Comparison of ENCODE assay signal across 22 cellular contexts in the genomic region with DNA sequence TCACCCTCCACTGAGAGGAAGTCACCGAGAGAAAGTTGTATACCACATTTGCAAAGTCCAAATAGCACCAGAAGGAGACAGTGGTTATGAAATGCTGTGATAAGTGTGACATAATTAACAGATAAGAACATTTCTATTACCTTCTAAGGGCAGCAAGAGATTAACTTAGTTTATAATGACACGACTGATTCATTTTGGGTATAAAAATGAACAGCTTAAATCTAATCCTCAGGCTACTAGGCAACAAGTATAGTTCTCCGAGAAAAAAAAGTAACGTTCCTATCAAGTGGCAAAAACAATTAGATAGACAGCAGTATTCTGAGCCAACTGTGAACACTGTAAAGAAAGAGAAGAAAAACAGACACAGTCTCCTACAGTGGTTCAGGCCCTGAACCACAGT.
A peak's percentile ranks its signal among the peaks of the same experiment; 100 is the strongest.
DNase-seq lines count a peak whose midpoint lies in the region; ATAC-seq, FAIRE-seq and TF ChIP-seq lines count a peak whose summit lies in the region.
"Had no signal": no experiment of that assay in that cellular context is flagged by ENCODE, and none has a peak within 500 bp of the region (broad histone marks: within the 10 kb centered on the region; RNA-seq: fewer than 3 reads in every experiment).

No MANE protein-coding gene starts in this region.

- no peaks in the 10 kb centered on the region for H3K9me2 ChIP-seq in OCI-LY1 (ENCODE audit: low read depth, low read length)

- H3K4me1 ChIP-seq in right atrium auricular region (no peaks in the 10 kb centered on the region), OCI-LY1 (ENCODE audit: insufficient read depth, low read length, severe bottlenecking) (no peaks in the 10 kb centered on the region), osteoblast (ENCODE audit: insufficient read depth, low read length) (no peaks in the 10 kb centered on the region)
- H3K4me1 ChIP-seq: A549, HAP-1 had no signal

- H3K9me3 ChIP-seq in right atrium auricular region (no peaks in the 10 kb centered on the region), OCI-LY1 (ENCODE audit: low read length) (no peaks in the 10 kb centered on the region), osteoblast (ENCODE audit: low read depth, low read length) (no peaks in the 10 kb centered on the region)
- H3K9me3 ChIP-seq: HAP-1 had no signal

- TF ChIP-seq CTCF in right atrium auricular region (IDR thresholded peaks at IDR 0.05) (no peak), D721Med (IDR thresholded peaks at IDR 0.05; ENCODE audit: insufficient read depth, missing control alignments) (no peak), OCI-LY1 (IDR thresholded peaks at IDR 0.05; ENCODE audit: low read length) (no peak), osteoblast (IDR thresholded peaks at IDR 0.05; ENCODE audit: extremely low read depth, low read depth, low read length) (no peak)

- H3K27ac ChIP-seq in right atrium auricular region = peak overlapping the region in 1 of 2 donors; percentile 54
- H3K27ac ChIP-seq in OCI-LY1 (ENCODE audit: low read depth, low read length, poor library complexity, severe bottlenecking) = no peak overlapping the region
- H3K27ac ChIP-seq in osteoblast (ENCODE audit: low read depth, low read length) = no peak overlapping the region
- H3K27ac ChIP-seq: A549 had no signal

- H3K79me2 ChIP-seq in OCI-LY1 (ENCODE audit: insufficient read depth, low read length) (no peaks in the 10 kb centered on the region), osteoblast (ENCODE audit: insufficient read depth, low read length) (no peaks in the 10 kb centered on the region)

- no peak overlapping the region for H3K4me3 Mint-ChIP-seq in activated T-cell treated with anti-CD3 and anti-CD28 coated beads, Interleukin-2, amount 50 U/mL, for 24 hours
- H3K4me3 Mint-ChIP-seq in activated naive CD8-positive, alpha-beta T cell treated with anti-CD3 and anti-CD28 coated beads, Interleukin-2, amount 50 U/mL, for 24 hours = no peak overlapping the region
- H3K4me3 Mint-ChIP-seq: CD4-positive, alpha-beta memory T cell had no signal

- H3K36me3 ChIP-seq in right atrium auricular region (no peaks in the 10 kb centered on the region), OCI-LY1 (ENCODE audit: insufficient read depth, low read length) (no peaks in the 10 kb centered on the region), osteoblast (ENCODE audit: insufficient read depth, low read length) (no peaks in the 10 kb centered on the region)
- H3K36me3 ChIP-seq: HAP-1 had no signal

- H3K9me3 Mint-ChIP-seq in activated T-cell treated with anti-CD3 and anti-CD28 coated beads, Interleukin-2, amount 50 U/mL, for 24 hours = no peaks in the 10 kb centered on the region
- H3K9me3 Mint-ChIP-seq in activated naive CD8-positive, alpha-beta T cell treated with anti-CD3 and anti-CD28 coated beads, Interleukin-2, amount 50 U/mL, for 24 hours = no peaks in the 10 kb centered on the region

- DNase-seq in Right ventricle myocardium superior = no peak
- no peak for DNase-seq in right atrium auricular region (ENCODE audit: low spot score)
- no peak for DNase-seq in D721Med (ENCODE audit: insufficient read length, low spot score)
- no peak for DNase-seq in osteoblast (ENCODE audit: insufficient read length, low spot score, missing footprints)
- no peak for DNase-seq in activated T-cell treated with anti-CD3 and anti-CD28 coated beads, Interleukin-2, amount 50 U/mL, for 24 hours
- no peak for DNase-seq in activated naive CD8-positive, alpha-beta T cell treated with anti-CD3 and anti-CD28 coated beads, Interleukin-2, amount 50 U/mL, for 24 hours
- DNase-seq in NCI-H446 (lab: John Stamatoyannopoulos, UW) = no peak
- DNase-seq: 8988T; ACHN; C1 segment of cervical spinal cord; Calu3; CD4-positive, alpha-beta memory T cell; COR-L47; DMS153; DND-41; GOT3 had no signal

- no peaks in the 10 kb centered on the region for H4K20me1 ChIP-seq in OCI-LY1 (ENCODE audit: insufficient read depth, low read length)
- H4K20me1 ChIP-seq in osteoblast (ENCODE audit: insufficient read depth, low read length) = no peaks in the 10 kb centered on the region

- no peaks in the 10 kb centered on the region for H3K27me3 ChIP-seq in right atrium auricular region
- H3K27me3 ChIP-seq in OCI-LY1 (ENCODE audit: insufficient read depth, low read length) = no peaks in the 10 kb centered on the region
- H3K27me3 ChIP-seq in osteoblast (ENCODE audit: insufficient read depth, low read length) = no peaks in the 10 kb centered on the region

- 0 out of 2 replicates have a peak overlapping the region, but pooled peaks have one; percentile 74 for H2AFZ ChIP-seq in OCI-LY1 (ENCODE audit: low read length)
- peak overlapping the region; percentile 20 for H2AFZ ChIP-seq in osteoblast (ENCODE audit: low read length)

- H3F3A ChIP-seq in OCI-LY1 (ENCODE audit: insufficient read depth, low read length) = no peaks in the 10 kb centered on the region

- peak; percentile 51 for FAIRE-seq in D721Med (lab: Jason Lieb, UNC)
- FAIRE-seq: A549, G401.6, GM12892, H54 had no signal

- intact Hi-C loops in Right ventricle myocardium superior (cut with DNase I) = no loop called here

- H3K36me3 Mint-ChIP-seq in activated T-cell treated with anti-CD3 and anti-CD28 coated beads, Interleukin-2, amount 50 U/mL, for 24 hours (ENCODE audit: low read depth) = no peaks in the 10 kb centered on the region
- H3K36me3 Mint-ChIP-seq in activated naive CD8-positive, alpha-beta T cell treated with anti-CD3 and anti-CD28 coated beads, Interleukin-2, amount 50 U/mL, for 24 hours (ENCODE audit: low read depth) = no peaks in the 10 kb centered on the region
- H3K36me3 Mint-ChIP-seq: CD4-positive, alpha-beta memory T cell had no signal

- H3K4me3 ChIP-seq in right atrium auricular region = no peak overlapping the region
- no peak overlapping the region for H3K4me3 ChIP-seq in OCI-LY1 (ENCODE audit: low read depth, low read length, poor library complexity, severe bottlenecking)
- H3K4me3 ChIP-seq in osteoblast (ENCODE audit: insufficient read depth, low read length) = no peak overlapping the region
- H3K4me3 ChIP-seq: A549, HAP-1 had no signal

- no peak overlapping the region for H3K9ac ChIP-seq in OCI-LY1 (ENCODE audit: low read length)

- peak; percentile 52 for ATAC-seq in Right ventricle myocardium superior (ENCODE audit: poor library complexity)
- ATAC-seq in activated naive CD8-positive, alpha-beta T cell treated with anti-CD3 and anti-CD28 coated beads, Interleukin-2, amount 50 U/mL, for 24 hours = no peak
- ATAC-seq: A549 had no signal

- no peaks in the 10 kb centered on the region for H3K27me3 Mint-ChIP-seq in activated T-cell treated with anti-CD3 and anti-CD28 coated beads, Interleukin-2, amount 50 U/mL, for 24 hours
- H3K27me3 Mint-ChIP-seq in activated naive CD8-positive, alpha-beta T cell treated with anti-CD3 and anti-CD28 coated beads, Interleukin-2, amount 50 U/mL, for 24 hours = no peaks in the 10 kb centered on the region
- H3K27me3 Mint-ChIP-seq: CD4-positive, alpha-beta memory T cell had no signal

- H3K4me1 Mint-ChIP-seq in activated T-cell treated with anti-CD3 and anti-CD28 coated beads, Interleukin-2, amount 50 U/mL, for 24 hours (ENCODE audit: low read depth) = no peaks in the 10 kb centered on the region
- no peaks in the 10 kb centered on the region for H3K4me1 Mint-ChIP-seq in activated naive CD8-positive, alpha-beta T cell treated with anti-CD3 and anti-CD28 coated beads, Interleukin-2, amount 50 U/mL, for 24 hours
- H3K4me1 Mint-ChIP-seq: CD4-positive, alpha-beta memory T cell had no signal

- H3K27ac Mint-ChIP-seq in activated T-cell treated with anti-CD3 and anti-CD28 coated beads, Interleukin-2, amount 50 U/mL, for 24 hours = no peak overlapping the region
- H3K27ac Mint-ChIP-seq in activated naive CD8-positive, alpha-beta T cell treated with anti-CD3 and anti-CD28 coated beads, Interleukin-2, amount 50 U/mL, for 24 hours = no peak overlapping the region
- H3K27ac Mint-ChIP-seq: CD4-positive, alpha-beta memory T cell had no signal

- H3K4me2 ChIP-seq in OCI-LY1 (ENCODE audit: low read length) = no peak overlapping the region
- no peak overlapping the region for H3K4me2 ChIP-seq in osteoblast (ENCODE audit: insufficient read depth, low read length)
- H3K4me2 ChIP-seq: A549 had no signal
